In genomic region chr5:38636626-38637025, GRCh38 we compare ENCODE assay signal across 21 cellular contexts.
DNase-seq lines count a peak whose midpoint lies in the region; ATAC-seq and TF ChIP-seq lines count a peak whose summit lies in the region.
"Had no signal": no experiment of that assay in that cellular context is flagged by ENCODE, and none has a peak within 500 bp of the region (broad histone marks: within the 10 kb centered on the region; RNA-seq: fewer than 3 reads in every experiment).

No MANE protein-coding gene starts in this region.

- H3K27ac ChIP-seq in lower lobe of right lung: no peak overlapping the region
- no peak overlapping the region for H3K27ac ChIP-seq in sigmoid colon
- H3K27ac ChIP-seq: ascending aorta, BLaER1, esophagus muscularis mucosa, spleen had no signal

- H3K27me3 ChIP-seq in lower lobe of right lung (ENCODE audit: low read depth) (no peaks in the 10 kb centered on the region), sigmoid colon (no peaks in the 10 kb centered on the region)
- H3K27me3 ChIP-seq: ascending aorta, BLaER1, esophagus muscularis mucosa had no signal

- peaks cover 12% of the 10 kb centered on the region for H3K9me3 ChIP-seq in lower lobe of right lung
- peaks cover 0 to 4% (median 1%) of the 10 kb centered on the region in 4 donors for H3K9me3 ChIP-seq in sigmoid colon
- H3K9me3 ChIP-seq: esophagus muscularis mucosa had no signal

- DNase-seq in SIG-M5 treated with dmso at 0.1 percent for 504 hours (lab: John Stamatoyannopoulos, UW; ENCODE audit: unreplicated experiment): peak; percentile 30
- no peak for DNase-seq in SIG-M5 (lab: John Stamatoyannopoulos, UW)
- DNase-seq in NCI-H748 treated with DMSO at 0.1 percent for 48 hours (lab: John Stamatoyannopoulos, UW): peak; percentile 61
- peak; percentile 56 for DNase-seq in lower lobe of right lung
- DNase-seq in retina: no peak
- no peak for DNase-seq in NCI-H2081 treated with DMSO at 0.1 percent for 48 hours (lab: John Stamatoyannopoulos, UW)
- DNase-seq in sigmoid colon: no peak
- DNase-seq: activated CD8-positive, alpha-beta memory T cell treated with anti-CD3 and anti-CD28 coated beads for 24 hours; activated T-cell treated with anti-CD3 and anti-CD28 coated beads, Interleukin-2, amount 50 U/mL, for 72 hours; effector CD4-positive, alpha-beta T cell; left colon; midbrain; NCI-H226; spleen had no signal

- H3K4me3 ChIP-seq in lower lobe of right lung (no peak overlapping the region), sigmoid colon (no peak overlapping the region)
- H3K4me3 ChIP-seq: ascending aorta, BLaER1, esophagus muscularis mucosa, spleen had no signal

- intact Hi-C loops in lower lobe of right lung (cut with DNase I): no loop called here
- intact Hi-C loops in sigmoid colon (cut with DNase I): no loop called here

- TF ChIP-seq POLR2A in sigmoid colon (IDR thresholded peaks at IDR 0.05): no peak

- ATAC-seq in lower lobe of right lung (peak; percentile 85), GM18498 (IDR thresholded peaks at IDR 0.05; ENCODE audit: unreplicated experiment) (no peak)
- ATAC-seq: activated CD4-positive, CD25-positive, alpha-beta regulatory T cell treated with anti-CD3 and anti-CD28 coated beads, Interleukin-2, amount 50 U/mL, for 24 hours; activated T-cell treated with anti-CD3 and anti-CD28 coated beads, Interleukin-2, amount 50 U/mL, for 72 hours; HepG2; left colon; SK-N-SH treated with all-trans-retinoic acid at 6 μM for 48 hours had no signal

- WGBS in sigmoid colon, 2 donors: 44 to 79% methylated on average over 4 of the region's 4 CpGs

- H3K36me3 ChIP-seq in lower lobe of right lung: no peaks in the 10 kb centered on the region
- H3K36me3 ChIP-seq in sigmoid colon: no peaks in the 10 kb centered on the region
- H3K36me3 ChIP-seq: ascending aorta, BLaER1, esophagus muscularis mucosa, spleen had no signal

- TF ChIP-seq EP300 in sigmoid colon (IDR thresholded peaks at IDR 0.05): no peak

- H3K4me1 ChIP-seq in lower lobe of right lung (no peaks in the 10 kb centered on the region), sigmoid colon (peaks cover 0 to 3% (median 0%) of the 10 kb centered on the region in 4 donors)
- H3K4me1 ChIP-seq: BLaER1, esophagus muscularis mucosa, spleen had no signal

- TF ChIP-seq CTCF in lower lobe of right lung (IDR thresholded peaks at IDR 0.05): no peak
- TF ChIP-seq CTCF in sigmoid colon (IDR thresholded peaks at IDR 0.05): no peak

Comparison
In these comparisons a context has a peak if more than half of its experiments do, and no peak if none do; other contexts are left out.
1. DNase-seq: peak in SIG-M5 treated with dmso at 0.1 percent for 504 hours (single experiment), NCI-H748 treated with DMSO at 0.1 percent for 48 hours (single experiment) and lower lobe of right lung (single experiment); none in SIG-M5 (single experiment), retina (single experiment), NCI-H2081 treated with DMSO at 0.1 percent for 48 hours (single experiment) and sigmoid colon (single experiment).